26 cellular contexts compared by ENCODE assay signal in the genomic region with DNA sequence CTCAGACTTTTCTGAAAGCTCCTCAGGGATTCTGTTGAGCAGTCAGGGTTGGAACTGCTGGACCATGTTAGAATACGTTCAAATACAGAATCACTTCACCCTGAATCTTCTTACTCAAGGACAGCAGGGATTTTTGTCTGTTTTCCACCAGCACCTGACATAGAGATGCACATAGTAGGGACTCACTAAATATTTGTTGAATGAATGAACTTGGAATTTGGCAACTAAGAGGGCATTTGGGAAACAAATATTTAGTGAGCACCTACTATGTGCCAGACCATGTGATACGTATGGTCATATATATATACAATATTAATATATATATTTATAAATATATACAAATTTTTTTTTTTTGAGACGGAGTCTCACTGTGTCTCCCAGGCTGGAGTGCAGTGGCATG.
"Had no signal": no experiment of that assay in that cellular context is flagged by ENCODE, and none has a peak within 500 bp of the region (broad histone marks: within the 10 kb centered on the region; RNA-seq: fewer than 3 reads in every experiment).

No MANE protein-coding gene starts in this region.

- H3K4me3 ChIP-seq: stomach, suprapubic skin, testis, thoracic aorta, tibial artery, tibial nerve, transverse colon, upper lobe of left lung, upper lobe of right lung, uterus, vagina had no signal

- H3K36me3 ChIP-seq: stomach, suprapubic skin, thoracic aorta, tibial artery, tibial nerve, transverse colon, upper lobe of left lung, upper lobe of right lung, uterus, vagina had no signal

- FAIRE-seq: urothelium cell line had no signal

- H3K9me3 ChIP-seq: stomach, suprapubic skin, testis, thoracic aorta, tibial artery, tibial nerve, transverse colon, upper lobe of left lung, upper lobe of right lung, uterus, vagina had no signal

- H3K27ac ChIP-seq: stomach, suprapubic skin, testis, thoracic aorta, tibial artery, tibial nerve, transverse colon, upper lobe of left lung, upper lobe of right lung, uterus, vagina had no signal

- ATAC-seq: stimulated activated effector memory CD8-positive, alpha-beta T cell treated with anti-CD3 and anti-CD28 coated beads, Interleukin-12 subunit alpha, Interleukin-12 subunit beta, amount 100 ng/mL, for 72 hours; stimulated activated memory B cell treated with anti-CD40 and anti-IgM and Interleukin-4, amounts not matched to agents 10 μg/mL and 1 μg/mL and 100 μg/mL, for 72 hours; stimulated activated naive B cell treated with anti-CD40 and anti-IgM and Interleukin-4, amounts not matched to agents 10 μg/mL and 1 μg/mL and 100 μg/mL, for 72 hours; stimulated activated naive CD8-positive, alpha-beta T cell treated with anti-CD3 and anti-CD28 coated beads, Interleukin-15, amount 100 ng/mL, for 72 hours; stimulated activated naive CD8-positive, alpha-beta T cell treated with anti-CD3 and anti-CD28 coated beads, Interleukin-15, Interleukin-2, amounts not matched to agents 100 U/mL and 50 U/mL, for 24 hours; upper lobe of right lung had no signal

- H3K4me1 ChIP-seq: uterus had no signal

- DNase-seq: stimulated activated CD4-positive, alpha-beta T cell treated with anti-CD3 and anti-CD28 coated beads, Interleukin-2, amount 100 ng/mL, for 48 hours; stimulated activated CD4-positive, alpha-beta T cell treated with anti-CD3 and anti-CD28 coated beads, Interleukin-4, amount 100 ng/mL, for 1 hour; stimulated activated CD4-positive, alpha-beta T cell treated with anti-CD3 and anti-CD28 coated beads, Interleukin-4, amount 100 ng/mL, for 24 hours; stimulated activated CD4-positive, alpha-beta T cell treated with anti-CD3 and anti-CD28 coated beads, Interleukin-4, amount 100 ng/mL, for 4 hours; stimulated activated CD8-positive, alpha-beta memory T cell treated with anti-CD3 and anti-CD28 coated beads, Interleukin-4, amount 100 ng/mL, for 48 hours; stimulated activated naive B cell treated with anti-CD40 and anti-IgM and Interleukin-4, amounts not matched to agents 10 μg/mL and 1 μg/mL and 100 μg/mL, for 72 hours; stimulated activated naive CD4-positive, alpha-beta T cell; stimulated activated naive CD4-positive, alpha-beta T cell treated with Interleukin-2 at 50 U/mL for 16 hours; stimulated activated naive CD8-positive, alpha-beta T cell treated with anti-CD3 and anti-CD28 coated beads, Interleukin-15, amount 100 ng/mL, for 72 hours; stimulated activated naive CD8-positive, alpha-beta T cell treated with anti-CD3 and anti-CD28 coated beads, Interleukin-15, Interleukin-2, amounts not matched to agents 100 U/mL and 50 U/mL, for 24 hours; stomach; substantia nigra; testis; tibial artery; transverse colon; trophoblast cell; upper lobe of left lung; uterus had no signal

- H3K27me3 ChIP-seq: stomach, suprapubic skin, testis, tibial artery, tibial nerve, transverse colon, upper lobe of left lung, upper lobe of right lung, uterus, vagina had no signal
